In the genomic region with DNA sequence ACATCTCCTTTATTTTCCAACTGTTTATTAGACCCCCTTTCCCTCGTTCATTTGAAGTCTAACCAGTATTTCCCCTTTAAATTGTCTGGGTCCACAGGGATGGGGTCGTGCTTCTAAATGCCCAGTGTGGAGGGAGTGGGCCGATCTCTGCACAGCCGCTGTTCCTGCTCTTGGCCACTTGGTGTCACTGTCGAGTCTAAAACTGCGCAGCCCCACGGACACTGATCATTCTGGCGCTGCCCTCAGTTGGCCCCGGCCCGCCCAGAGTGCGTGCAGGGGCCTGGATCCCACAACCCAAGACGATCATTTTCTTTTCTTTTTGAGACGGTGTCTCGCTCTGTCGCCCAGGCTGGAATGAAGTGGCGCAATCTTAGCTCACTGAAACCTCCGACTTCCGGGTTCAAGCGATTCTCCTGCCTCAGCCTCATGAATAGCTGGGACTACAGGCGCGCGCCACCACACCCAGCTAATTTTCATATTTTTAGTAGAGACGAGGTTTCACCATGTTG, we compare ENCODE assay signal across 8 cellular contexts. TPM values are rescaled to one million over a fixed set of nuclear protein-coding genes. Genes with fewer than 3 reads are reported as not detected.
DNase-seq lines count a peak whose midpoint lies in the region; ATAC-seq and TF ChIP-seq lines count a peak whose summit lies in the region.

No MANE protein-coding gene starts in this region.

- TF ChIP-seq POLR2A in testis (IDR thresholded peaks at IDR 0.05): no peak

- DNase-seq in 8988T (peak; percentile 77), GM13976 (ENCODE audit: low spot score) (peak; percentile 88), HuH-7.5 (ENCODE audit: low spot score) (peak; percentile 80), fibroblast of pulmonary artery (ENCODE audit: low read depth) (peak; percentile 62), neuronal stem cell (ENCODE audit: low spot score) (peak; percentile 63), testis (peak; percentile 80)
- peak; percentile 61 to 75 for DNase-seq in activated T-cell treated with anti-CD3 and anti-CD28 coated beads, Interleukin-2, amount 50 U/mL, for 72 hours

- no peak overlapping the region for H3K18ac ChIP-seq in neuronal stem cell (ENCODE audit: low read length)

- H2BK5ac ChIP-seq in neuronal stem cell (ENCODE audit: low read length): no peak overlapping the region

- no peak overlapping the region for H2AK5ac ChIP-seq in neuronal stem cell (ENCODE audit: low read depth, low read length)

- no peak overlapping the region for H3K4me3 Mint-ChIP-seq in activated T-cell treated with anti-CD3 and anti-CD28 coated beads, Interleukin-2, amount 50 U/mL, for 72 hours

- H3K79me1 ChIP-seq in neuronal stem cell (ENCODE audit: low read depth, low read length): no peaks in the 10 kb centered on the region

- H3K27me3 ChIP-seq in neuronal stem cell (ENCODE audit: control insufficient read depth in 3 of 3, insufficient read depth in 3 of 3, low read depth in 1 of 3, low read length in 3 of 3) (no peaks in the 10 kb centered on the region), testis (no peaks in the 10 kb centered on the region)

- intact Hi-C loops in testis (cut with DNase I; ENCODE audit: low total_unique reads): no loop called here

- H3K4me1 ChIP-seq in neuronal stem cell (ENCODE audit: control insufficient read depth in 2 of 2, insufficient read depth in 1 of 2, low read depth in 1 of 2, low read length in 2 of 2) (no peaks in the 10 kb centered on the region), testis (no peaks in the 10 kb centered on the region)

- no peak overlapping the region for H3K23ac ChIP-seq in neuronal stem cell (ENCODE audit: low read depth, low read length, poor library complexity)

- H2BK15ac ChIP-seq in neuronal stem cell (ENCODE audit: low read length): no peak overlapping the region

- no peak overlapping the region for H3K4ac ChIP-seq in neuronal stem cell (ENCODE audit: low read length)

- H3K27ac Mint-ChIP-seq in activated T-cell treated with anti-CD3 and anti-CD28 coated beads, Interleukin-2, amount 50 U/mL, for 72 hours: no peak overlapping the region

- no peak overlapping the region for H2BK120ac ChIP-seq in neuronal stem cell (ENCODE audit: low read depth, low read length)

- H2BK12ac ChIP-seq in neuronal stem cell (ENCODE audit: low read length): no peak overlapping the region

- H3K27me3 Mint-ChIP-seq in activated T-cell treated with anti-CD3 and anti-CD28 coated beads, Interleukin-2, amount 50 U/mL, for 72 hours (ENCODE audit: low read depth): no peaks in the 10 kb centered on the region

- no peaks in the 10 kb centered on the region for H3K36me3 Mint-ChIP-seq in activated T-cell treated with anti-CD3 and anti-CD28 coated beads, Interleukin-2, amount 50 U/mL, for 72 hours (ENCODE audit: insufficient read depth in 2 of 2)

- H3K9ac ChIP-seq in neuronal stem cell (ENCODE audit: low read depth, low read length, poor library complexity): no peak overlapping the region

- H3K4me2 ChIP-seq in neuronal stem cell (ENCODE audit: insufficient read depth, low read length, poor library complexity, severe bottlenecking): no peak overlapping the region

- H2AFZ ChIP-seq in neuronal stem cell (ENCODE audit: low read length): peak overlapping the region; percentile 71

- H3K9me3 ChIP-seq in neuronal stem cell (replicated peaks in 1 of 2; ENCODE audit: control insufficient read depth in 2 of 2, insufficient read depth in 1 of 2, low read depth in 1 of 2, low read length in 2 of 2) (no peaks in the 10 kb centered on the region), testis (no peaks in the 10 kb centered on the region)

- in situ Hi-C loops in GM13976 (cut with MboI; ENCODE audit: low sequenced_read_pairs, unreplicated experiment): no loop called here

- H3K14ac ChIP-seq in neuronal stem cell (ENCODE audit: low read length): no peak overlapping the region

- peaks cover 4% of the 10 kb centered on the region for H3K4me1 Mint-ChIP-seq in activated T-cell treated with anti-CD3 and anti-CD28 coated beads, Interleukin-2, amount 50 U/mL, for 72 hours (ENCODE audit: low read depth)

- H3K36me3 ChIP-seq in neuronal stem cell (replicated peaks in 1 of 2; ENCODE audit: control insufficient read depth in 2 of 2, insufficient read depth in 2 of 2, low read length in 2 of 2) (no peaks in the 10 kb centered on the region), testis (ENCODE audit: low read depth, missing control alignments) (no peaks in the 10 kb centered on the region)

- WGBS in neuronal stem cell (ENCODE audit: extremely low coverage in 2 of 2, insufficient read length in 2 of 2, insufficient replicate concordance in 1 of 2), 2 donors: no CpG with 5 or more reads among the region's 23 CpGs
- WGBS in testis, 2 donors: 23 to 26% methylated on average over 23 of the region's 23 CpGs

- H3K9me3 Mint-ChIP-seq in activated T-cell treated with anti-CD3 and anti-CD28 coated beads, Interleukin-2, amount 50 U/mL, for 72 hours: no peaks in the 10 kb centered on the region

- H4K91ac ChIP-seq in neuronal stem cell (ENCODE audit: low read depth, low read length, poor library complexity): no peak overlapping the region

- H3K27ac ChIP-seq in neuronal stem cell (replicated peaks; ENCODE audit: low read length) (no peak overlapping the region), testis (no peak overlapping the region)

- no peak overlapping the region for H3K4me3 ChIP-seq in fibroblast of pulmonary artery (replicated peaks; ENCODE audit: low read depth, low read length)
- H3K4me3 ChIP-seq in neuronal stem cell (ENCODE audit: low read length in 2 of 2): no peak overlapping the region
- peak overlapping the region in 1 of 2 donors; percentile 24 for H3K4me3 ChIP-seq in testis

- ATAC-seq in activated T-cell treated with anti-CD3 and anti-CD28 coated beads, Interleukin-2, amount 50 U/mL, for 72 hours (replicated peaks in 1 of 2): peak; percentile 95 to 99

- no peak overlapping the region for H4K8ac ChIP-seq in neuronal stem cell (ENCODE audit: low read depth, low read length)

- TF ChIP-seq CTCF in GM13976 (IDR thresholded peaks at IDR 0.05; ENCODE audit: borderline replicate concordance, control extremely low read depth, extremely low read depth, insufficient read depth, missing control alignments) (peak; percentile 95), fibroblast of pulmonary artery (IDR thresholded peaks at IDR 0.05; ENCODE audit: low read length, missing control alignments) (peak; percentile 91), testis (IDR thresholded peaks at IDR 0.05) (peak; percentile 77 to 90 (median 86))

TF ChIP-seq in PFSK-1, 5 proteins besides CTCF, POLR2A, EP300 and RAD21:
- TF ChIP-seq FOXP2 (optimal IDR thresholded peaks at IDR 0.05; ENCODE audit: borderline replicate concordance, extremely low read depth, extremely low read length, insufficient read depth) (peak; percentile 75), SIN3A (IDR thresholded peaks at IDR 0.05; ENCODE audit: borderline replicate concordance, insufficient read depth, low read length) (no peak)

RNA-seq across cellular contexts. Expression of a gene that starts 12.0 kb away (rescaled TPM):
- 0.21 TPM for polyA plus RNA-seq in PFSK-1 (2012; ENCODE audit: insufficient read length, low read depth)
- not detected for total RNA-seq in activated T-cell treated with anti-CD3 and anti-CD28 coated beads, Interleukin-2, amount 50 U/mL, for 72 hours
- not detected for polyA plus RNA-seq in neuronal stem cell (2013, experiment 1 of 2)
- polyA plus RNA-seq in neuronal stem cell (2013, experiment 2 of 2): not detected
- total RNA-seq in testis: 1 to 10 TPM; 5.0 to 8.9 TPM
- polyA plus RNA-seq in testis (ENCODE audit: insufficient read depth, low read depth, low replicate concordance): 15.3 TPM

RNA-seq across cellular contexts. Expression of a gene that starts 50.2 kb away (rescaled TPM):
- 39.8 TPM for polyA plus RNA-seq in PFSK-1 (2012; ENCODE audit: insufficient read length, low read depth)
- under 1 TPM in 1 of 2 donors, not detected in 1; 0.10 TPM for total RNA-seq in activated T-cell treated with anti-CD3 and anti-CD28 coated beads, Interleukin-2, amount 50 U/mL, for 72 hours
- 42.5 TPM for polyA plus RNA-seq in neuronal stem cell (2013, experiment 1 of 2)
- polyA plus RNA-seq in neuronal stem cell (2013, experiment 2 of 2): 38.5 TPM
- total RNA-seq in testis: 10 to 100 TPM; 29.3 to 50.9 TPM
- 21.8 TPM for polyA plus RNA-seq in testis (ENCODE audit: insufficient read depth, low read depth, low replicate concordance)

Comparison
In these comparisons a context has a peak if more than half of its experiments do, and no peak if none do; other contexts are left out.
1. RNA of a gene that starts 12.0 kb away (total RNA-seq): 5.0 to 8.9 TPM in testis; not detected in activated T-cell treated with anti-CD3 and anti-CD28 coated beads, Interleukin-2, amount 50 U/mL, for 72 hours; every median in the first group is over 4 times any median in the second.
2. RNA of a gene that starts 50.2 kb away (total RNA-seq): 29.3 to 50.9 TPM in testis; 0.10 TPM in activated T-cell treated with anti-CD3 and anti-CD28 coated beads, Interleukin-2, amount 50 U/mL, for 72 hours; every median in the first group is over 10 times any median in the second.
3. Peak in every context shown above with its lines, with median percentiles within 50 percentile points of each other: DNase-seq and CTCF ChIP-seq.